ENCODE assay signal across 8 cellular contexts in the genomic region with DNA sequence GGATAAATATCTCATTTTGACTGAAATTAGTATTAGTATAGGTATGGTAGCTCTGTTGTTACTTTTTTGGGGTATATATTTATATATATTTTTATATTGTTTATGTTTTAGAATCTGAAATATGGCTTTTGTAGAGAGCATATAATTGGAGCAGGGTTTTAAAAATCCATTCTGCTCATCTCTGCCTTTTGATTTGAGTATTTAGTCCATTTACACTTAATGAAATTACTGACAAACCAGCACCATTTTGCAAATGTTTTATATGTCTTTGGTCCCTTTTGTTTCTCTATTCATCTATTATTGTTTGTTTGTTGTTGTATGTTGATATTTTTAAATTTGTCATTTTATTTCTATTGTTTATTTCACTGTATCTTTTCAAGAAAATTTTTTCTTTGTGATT.
"Had no signal": no experiment of that assay in that cellular context is flagged by ENCODE, and none has a peak within 500 bp of the region (broad histone marks: within the 10 kb centered on the region; RNA-seq: fewer than 3 reads in every experiment).

No MANE protein-coding gene starts in this region.

- ATAC-seq: HCT116 had no signal

- H3K4me1 ChIP-seq: HAP-1 had no signal

- H2AFZ ChIP-seq: GM23248 had no signal

- H3K9ac ChIP-seq: GM23248 had no signal

- H3K9me3 ChIP-seq: HAP-1 had no signal

- H3K27ac ChIP-seq: GM23248 had no signal

- H3K4me3 ChIP-seq: GM23248, HAP-1 had no signal

- DNase-seq: GM23248, GOT3, H7, IMR-90, KBM-7 had no signal

- H3K36me3 ChIP-seq: HAP-1 had no signal

- FAIRE-seq: HTR-8/SVneo had no signal
